ENCODE assay signal across 20 cellular contexts in the genomic region with DNA sequence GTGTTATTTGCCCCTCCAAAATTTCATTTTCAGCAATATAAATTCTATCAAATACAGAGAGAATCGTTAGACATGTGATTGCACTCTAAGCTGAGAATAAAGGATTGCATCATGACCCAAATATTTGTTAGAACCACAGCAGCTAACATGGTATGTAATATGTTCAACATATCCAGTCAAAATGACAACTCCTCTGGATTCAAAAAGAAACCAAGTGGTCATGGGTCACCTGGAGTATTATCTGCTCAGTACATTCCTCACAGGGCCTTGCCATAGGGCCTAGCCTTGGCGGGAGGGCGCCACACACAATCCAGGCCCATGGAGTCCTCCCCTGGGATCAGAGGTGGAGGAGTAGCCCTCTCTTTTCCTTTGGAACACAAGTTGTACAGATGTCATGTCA.
DNase-seq lines count a peak whose midpoint lies in the region; ATAC-seq, FAIRE-seq and TF ChIP-seq lines count a peak whose summit lies in the region.
"Had no signal": no experiment of that assay in that cellular context is flagged by ENCODE, and none has a peak within 500 bp of the region (broad histone marks: within the 10 kb centered on the region; RNA-seq: fewer than 3 reads in every experiment).

No MANE protein-coding gene starts in this region.

- H3K27me3 ChIP-seq in astrocyte (ENCODE audit: insufficient read depth, low read length), result peaks cover 3% of the 10 kb centered on the region
- H3K27me3 ChIP-seq: Peyer's patch, tibial nerve had no signal

- no peak for ATAC-seq in HG03457 (IDR thresholded peaks at IDR 0.05; ENCODE audit: unreplicated experiment)
- ATAC-seq: activated CD4-positive, CD25-positive, alpha-beta regulatory T cell treated with anti-CD3 and anti-CD28 coated beads, Interleukin-2, amount 50 U/mL, for 24 hours; activated CD8-positive, alpha-beta memory T cell treated with anti-CD3 and anti-CD28 coated beads, Interleukin-2, amount 10 ng/mL, durations not matched to agents 7 days and 5 days had no signal

- no peaks in the 10 kb centered on the region for H3K9me3 ChIP-seq in astrocyte (ENCODE audit: insufficient read depth, low read depth, low read length)
- H3K9me3 ChIP-seq: Peyer's patch had no signal

- H3K4me3 ChIP-seq in astrocyte (ENCODE audit: insufficient read depth, low read depth, low read length) (no peak overlapping the region), fibroblast of pulmonary artery (replicated peaks; ENCODE audit: low read depth, low read length) (no peak overlapping the region)
- H3K4me3 ChIP-seq: Peyer's patch, tibial nerve had no signal

- no peaks in the 10 kb centered on the region for H3K79me2 ChIP-seq in astrocyte (ENCODE audit: insufficient read depth, low read length)

- no peak overlapping the region for H3K4me3 Mint-ChIP-seq in astrocyte (ENCODE audit: unreplicated experiment)
- H3K4me3 Mint-ChIP-seq: activated CD8-positive, alpha-beta memory T cell treated with anti-CD3 and anti-CD28 coated beads, Interleukin-2, amount 10 ng/mL, durations not matched to agents 7 days and 5 days had no signal

- H3K36me3 ChIP-seq in astrocyte (ENCODE audit: insufficient read depth, low read length), result no peaks in the 10 kb centered on the region
- H3K36me3 ChIP-seq: Peyer's patch, tibial nerve had no signal

- no peaks in the 10 kb centered on the region for H4K20me1 ChIP-seq in astrocyte (ENCODE audit: insufficient read depth, low read length)

- DNase-seq in HCEC 1CT, result peak; percentile 48
- DNase-seq in astrocyte (ENCODE audit: low read depth), result peak; percentile 64
- DNase-seq in fibroblast of pulmonary artery (ENCODE audit: low read depth), result peak; percentile 42
- DNase-seq in stromal cell of bone marrow (ENCODE audit: low read depth), result peak; percentile 28
- no peak for DNase-seq in stimulated activated naive CD4-positive, alpha-beta T cell (lab: John Stamatoyannopoulos, UW)
- no peak for DNase-seq in superior temporal gyrus (ENCODE audit: extremely low spot score)
- DNase-seq: activated CD8-positive, alpha-beta memory T cell treated with anti-CD3 and anti-CD28 coated beads, Interleukin-2, amount 10 ng/mL, durations not matched to agents 7 days and 5 days; activated effector memory CD4-positive, alpha-beta T cell treated with Interleukin-2 at 50 U/mL for 16 hours; amygdala; cortex of kidney; erythroblast; NCI-H1048; NCI-H82; nucleus accumbens; Peyer's patch had no signal

- H3K27me3 Mint-ChIP-seq in astrocyte (ENCODE audit: low read depth, unreplicated experiment), result peaks cover 19% of the 10 kb centered on the region

- no peak for FAIRE-seq in astrocyte (lab: Jason Lieb, UNC)
- FAIRE-seq: GM19239 had no signal

- TF ChIP-seq CTCF in astrocyte (IDR thresholded peaks at IDR 0.05; ENCODE audit: insufficient read depth, low read depth, low read length), result no peak
- no peak for TF ChIP-seq CTCF in fibroblast of pulmonary artery (IDR thresholded peaks at IDR 0.05; ENCODE audit: low read length, missing control alignments)

- H3K4me1 ChIP-seq in astrocyte (ENCODE audit: insufficient read depth, low read length), result no peaks in the 10 kb centered on the region
- H3K4me1 ChIP-seq: Peyer's patch had no signal

- no peak overlapping the region for H3K27ac ChIP-seq in astrocyte (ENCODE audit: low read depth, low read length)
- H3K27ac ChIP-seq: C4-2B, tibial nerve had no signal

- no peak overlapping the region for H3K9ac ChIP-seq in astrocyte (ENCODE audit: low read length)

- no peak overlapping the region for H2AFZ ChIP-seq in astrocyte (ENCODE audit: low read depth, low read length)

- peaks cover 10% of the 10 kb centered on the region for H3K9me3 Mint-ChIP-seq in astrocyte (ENCODE audit: unreplicated experiment)

- H3K27ac Mint-ChIP-seq in astrocyte (ENCODE audit: unreplicated experiment), result no peak overlapping the region
- H3K27ac Mint-ChIP-seq: activated CD8-positive, alpha-beta memory T cell treated with anti-CD3 and anti-CD28 coated beads, Interleukin-2, amount 10 ng/mL, durations not matched to agents 7 days and 5 days had no signal

- no peak overlapping the region for H3K4me2 ChIP-seq in astrocyte (ENCODE audit: low read length)

- H3K36me3 Mint-ChIP-seq in astrocyte (ENCODE audit: low read depth, unreplicated experiment), result peaks cover 6% of the 10 kb centered on the region

- H3K4me1 Mint-ChIP-seq in astrocyte (ENCODE audit: low read depth, unreplicated experiment), result peaks cover 10% of the 10 kb centered on the region

Comparison
In these comparisons a context has a peak if more than half of its experiments do, and no peak if none do; other contexts are left out.
1. DNase-seq: peak in HCEC 1CT (single experiment), astrocyte (single experiment), fibroblast of pulmonary artery (single experiment) and stromal cell of bone marrow (single experiment); none in stimulated activated naive CD4-positive, alpha-beta T cell (0 of 6) and superior temporal gyrus (single experiment).